In the genomic region with DNA sequence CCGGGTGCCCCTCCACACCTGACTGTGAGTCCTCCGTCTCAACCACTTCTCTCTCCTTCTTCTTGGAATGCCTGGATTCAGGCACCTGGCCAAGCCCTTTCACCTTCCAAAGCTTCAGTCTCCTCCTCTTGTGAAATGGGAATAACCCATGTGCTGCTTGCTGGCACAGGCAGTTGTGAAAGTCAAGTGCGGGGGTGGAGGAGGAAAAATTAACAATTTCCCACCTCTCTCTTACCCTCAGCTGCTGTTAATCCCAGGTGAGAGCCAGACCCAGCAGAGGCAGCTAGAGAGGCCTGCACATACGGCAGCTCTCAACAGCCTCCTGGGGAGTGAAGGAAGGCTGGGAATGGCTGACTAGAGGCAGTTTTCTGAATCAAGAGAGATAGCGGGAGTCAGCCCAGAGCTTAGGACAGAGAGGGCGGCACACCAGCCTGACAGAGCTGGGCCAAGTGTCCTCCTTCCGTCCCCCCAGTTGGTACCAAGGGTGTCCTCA, we compare ENCODE assay signal across 12 cellular contexts.
DNase-seq lines count a peak whose midpoint lies in the region; ATAC-seq and TF ChIP-seq lines count a peak whose summit lies in the region.
"Had no signal": no experiment of that assay in that cellular context is flagged by ENCODE, and none has a peak within 500 bp of the region (broad histone marks: within the 10 kb centered on the region; RNA-seq: fewer than 3 reads in every experiment).

No MANE protein-coding gene starts in this region.

- WGBS in gastroesophageal sphincter (ENCODE audit: low coverage in 1 of 2), 2 donors: 36 to 84% methylated on average over 2 to 4 of the region's 7 CpGs
- WGBS in sigmoid colon, 2 donors: 76 to 86% methylated on average over 7 of the region's 7 CpGs

- no peak overlapping the region for H2AFZ ChIP-seq in PC-9

- no peaks in the 10 kb centered on the region for H3K9me2 ChIP-seq in PC-9 (ENCODE audit: insufficient read depth)

- DNase-seq in DMS79 treated with DMSO at 0.1 percent for 48 hours (lab: John Stamatoyannopoulos, UW) (peak; percentile 26), DMS79 (lab: John Stamatoyannopoulos, UW) (no peak), PC-9 (peak; percentile 16 to 68), sigmoid colon (no peak), cortex of kidney (lab: John Stamatoyannopoulos, UW) (no peak)
- DNase-seq in stimulated activated CD4-positive, alpha-beta T cell treated with anti-CD3 and anti-CD28 coated beads, Interleukin-4, amount 100 ng/mL, for 1 hour: no peak
- DNase-seq: CD8-positive, alpha-beta memory T cell; hypothalamus; retina had no signal

- H3K27ac ChIP-seq in PC-9: peak overlapping the region; percentile 86
- peak overlapping the region in 3 of 4 donors; percentile 19 to 51 (median 23) for H3K27ac ChIP-seq in gastroesophageal sphincter
- H3K27ac ChIP-seq in sigmoid colon: peak overlapping the region in 3 of 4 donors; percentile 20 to 55 (median 37)
- H3K27ac ChIP-seq: 22Rv1 had no signal

- TF ChIP-seq EP300 in gastroesophageal sphincter (IDR thresholded peaks at IDR 0.05): no peak
- TF ChIP-seq EP300 in sigmoid colon (IDR thresholded peaks at IDR 0.05): no peak

- POLR2A ChIA-PET in PC-9 (lab: Charles Lee; ENCODE audit: unreplicated experiment): interaction anchor here (0.8 kb wide), 1 partner anchor 17 kb away, joined by 5 read pairs; no protein-coding TSS in a partner anchor

- H3K79me2 ChIP-seq in PC-9 (ENCODE audit: low read depth): no peaks in the 10 kb centered on the region; the same call in 1 of the 2 replicates

- H3F3A ChIP-seq in PC-9 (ENCODE audit: insufficient read depth, low read depth): peaks cover 28% of the 10 kb centered on the region

- ATAC-seq in gastroesophageal sphincter (peak; percentile 16), GM18858 (IDR thresholded peaks at IDR 0.05; ENCODE audit: unreplicated experiment) (no peak)

- no TSS peak for BruUV-seq in PC-9 (replicated peaks; lab: Mats Ljungman, UMichigan)

- H3K4me3 ChIP-seq in PC-9 (no peak overlapping the region; the same call in 1 of the 2 replicates), gastroesophageal sphincter (no peak overlapping the region), sigmoid colon (no peak overlapping the region)

- no peaks in the 10 kb centered on the region for H3K9me3 ChIP-seq in PC-9 (ENCODE audit: insufficient read depth, low read depth)
- H3K9me3 ChIP-seq in gastroesophageal sphincter: no peaks in the 10 kb centered on the region
- H3K9me3 ChIP-seq in sigmoid colon: no peaks in the 10 kb centered on the region

- peaks cover 44% of the 10 kb centered on the region for H3K4me1 ChIP-seq in PC-9 (replicated peaks; ENCODE audit: insufficient read depth)
- peaks cover 0 to 35% (median 20%) of the 10 kb centered on the region in 3 donors for H3K4me1 ChIP-seq in gastroesophageal sphincter
- peaks cover 0 to 32% (median 25%) of the 10 kb centered on the region in 4 donors for H3K4me1 ChIP-seq in sigmoid colon

- no peak; the same call in 1 of the 2 replicates for TF ChIP-seq CTCF in PC-9 (conservative IDR thresholded peaks at IDR 0.05)
- no peak for TF ChIP-seq CTCF in gastroesophageal sphincter (IDR thresholded peaks at IDR 0.05)
- TF ChIP-seq CTCF in sigmoid colon (IDR thresholded peaks at IDR 0.05): no peak

- peak overlapping the region; percentile 65 for H3K4me2 ChIP-seq in PC-9

- TF ChIP-seq POLR2A in gastroesophageal sphincter (IDR thresholded peaks at IDR 0.05) (no peak), sigmoid colon (IDR thresholded peaks at IDR 0.05) (no peak)

- CTCF ChIA-PET in PC-9 (lab: Charles Lee): interaction anchor here (0.6 to 0.9 kb wide), 2 partner anchors 10 to 51 kb away, joined by 3 read pairs; no protein-coding TSS in a partner anchor

- H3K36me3 ChIP-seq in PC-9 (ENCODE audit: low read depth): no peaks in the 10 kb centered on the region
- H3K36me3 ChIP-seq in gastroesophageal sphincter: peaks cover 0 to 4% of the 10 kb centered on the region in 2 donors
- peaks cover 0 to 6% (median 0%) of the 10 kb centered on the region in 4 donors for H3K36me3 ChIP-seq in sigmoid colon

- intact Hi-C loops in PC-9 (cut with micrococcal nuclease; ENCODE audit: unreplicated experiment): loop anchor here (2.0 to 5.0 kb wide), 3 partner anchors 58 to 200 kb away; no protein-coding TSS in a partner anchor
- intact Hi-C loops in sigmoid colon (cut with DNase I): no loop called here

- no peaks in the 10 kb centered on the region; the same call in 1 of the 2 replicates for H4K20me1 ChIP-seq in PC-9 (ENCODE audit: insufficient read depth)

- H3K27me3 ChIP-seq in PC-9 (ENCODE audit: insufficient read depth, low read depth): no peaks in the 10 kb centered on the region
- H3K27me3 ChIP-seq in gastroesophageal sphincter: no peaks in the 10 kb centered on the region
- no peaks in the 10 kb centered on the region for H3K27me3 ChIP-seq in sigmoid colon

Comparison
In these comparisons a context has a peak if more than half of its experiments do, and no peak if none do; other contexts are left out.
1. DNase-seq: peak in DMS79 treated with DMSO at 0.1 percent for 48 hours (single experiment) and PC-9 (2 of 2); none in DMS79 (single experiment), sigmoid colon (single experiment), stimulated activated CD4-positive, alpha-beta T cell treated with anti-CD3 and anti-CD28 coated beads, Interleukin-4, amount 100 ng/mL, for 1 hour (single experiment) and cortex of kidney (single experiment).
2. H3K27ac ChIP-seq: peak in every context shown above with its lines; median percentile 86 in PC-9; 37 in sigmoid colon; 23 in gastroesophageal sphincter.